Comparison of ENCODE assay signal across 21 cellular contexts in genomic region chr11:126152586-126152985, GRCh38.
"Had no signal": no experiment of that assay in that cellular context is flagged by ENCODE, and none has a peak within 500 bp of the region (broad histone marks: within the 10 kb centered on the region; RNA-seq: fewer than 3 reads in every experiment).

No MANE protein-coding gene starts in this region.

- ATAC-seq: activated CD8-positive, alpha-beta T cell treated with anti-CD3 and anti-CD28 coated beads, Interleukin-2, amount 10 ng/mL, durations not matched to agents 7 days and 5 days; activated naive CD4-positive, alpha-beta T cell treated with anti-CD3 and anti-CD28 coated beads, Interleukin-2, amount 50 U/mL, for 72 hours; left lung; natural killer cell; pancreas; psoas muscle; right cardiac atrium; stimulated activated naive CD8-positive, alpha-beta T cell treated with anti-CD3 and anti-CD28 coated beads, Interleukin-15, Interleukin-2, amounts not matched to agents 100 U/mL and 50 U/mL, for 24 hours had no signal

- H3K27me3 ChIP-seq: adrenal gland, colonic mucosa, left lung, neutrophil, pancreas, thyroid gland had no signal

- H3K36me3 ChIP-seq: adrenal gland, colonic mucosa, left lung, neutrophil, pancreas, thyroid gland had no signal

- DNase-seq: activated CD4-positive, alpha-beta T cell treated with anti-CD3 and anti-CD28 coated beads for 1 hour; activated CD4-positive, alpha-beta T cell treated with anti-CD3 and anti-CD28 coated beads, Interleukin-2, amount 50 U/mL, for 1 hour; activated CD8-positive, alpha-beta T cell treated with anti-CD3 and anti-CD28 coated beads, Interleukin-2, amount 10 ng/mL, durations not matched to agents 7 days and 5 days; activated gamma-delta T cell treated with Interleukin-2 at 50 U/mL for 16 hours; activated T-cell treated with anti-CD3 and anti-CD28 coated beads, Interleukin-2, amount 50 U/mL, for 1 hour; adrenal gland; colonic mucosa; foreskin melanocyte; left lung; natural killer cell; pancreas; psoas muscle; right cardiac atrium; stimulated activated CD4-positive, alpha-beta T cell treated with anti-CD3 and anti-CD28 coated beads, Interleukin-12 subunit alpha, Interleukin-12 subunit beta, amount 100 ng/mL, for 4 hours; stimulated activated CD4-positive, alpha-beta T cell treated with anti-CD3 and anti-CD28 coated beads, Interleukin-4, amount 100 ng/mL, for 4 hours; stimulated activated naive CD8-positive, alpha-beta T cell treated with anti-CD3 and anti-CD28 coated beads, Interleukin-15, Interleukin-2, amounts not matched to agents 100 U/mL and 50 U/mL, for 24 hours; T-helper 1 cell; thyroid gland had no signal

- H3K4me3 ChIP-seq: adrenal gland, colonic mucosa, left lung, lung, pancreas, psoas muscle, thyroid gland had no signal

- H3K27ac ChIP-seq: adrenal gland, colonic mucosa, left lung, neutrophil, pancreas, psoas muscle, thyroid gland had no signal

- H3K4me1 ChIP-seq: adrenal gland, colonic mucosa, left lung, pancreas, psoas muscle had no signal

- H3K9me3 ChIP-seq: adrenal gland, colonic mucosa, neutrophil, pancreas, psoas muscle, thyroid gland had no signal
